Comparison of ENCODE assay signal across 25 cellular contexts in genomic region chr22:43365715-43366440, GRCh38. TPM values are rescaled to one million over a fixed set of nuclear protein-coding genes. Genes with fewer than 3 reads are reported as not detected.
A peak's percentile ranks its signal among the peaks of the same experiment; 100 is the strongest.
DNase-seq lines count a peak whose midpoint lies in the region; ATAC-seq, FAIRE-seq and TF ChIP-seq lines count a peak whose summit lies in the region.
"Had no signal": no experiment of that assay in that cellular context is flagged by ENCODE, and none has a peak within 500 bp of the region (broad histone marks: within the 10 kb centered on the region; RNA-seq: fewer than 3 reads in every experiment).

No MANE protein-coding gene starts in this region.

- H3K9me3 Mint-ChIP-seq in natural killer cell treated with Interleukin-12 subunit alpha and Interleukin-12 subunit beta and Interleukin-15 and Interleukin-18, amount 100 ng/mL, for 72 hours, result no peaks in the 10 kb centered on the region
- H3K9me3 Mint-ChIP-seq in natural killer cell, result no peaks in the 10 kb centered on the region
- H3K9me3 Mint-ChIP-seq: CD4-positive, CD25-positive, alpha-beta regulatory T cell; CD8-positive, alpha-beta memory T cell had no signal

- no peak for TF ChIP-seq EP300 in ovary (IDR thresholded peaks at IDR 0.05)

- intact Hi-C loops in natural killer cell (cut with micrococcal nuclease), result no loop called here
- intact Hi-C loops in ovary (cut with DNase I), result no loop called here

- no peak for TF ChIP-seq POLR2A in ovary (IDR thresholded peaks at IDR 0.05)

- H3K4me1 ChIP-seq in ovary (ENCODE audit: insufficient read depth), result peaks cover 20% of the 10 kb centered on the region
- H3K4me1 ChIP-seq: BE2C, HAP-1 had no signal

- FAIRE-seq in urothelium cell line (lab: Jason Lieb, UNC), result peak; percentile 23
- FAIRE-seq: A204.1, D721Med, G401.6, GM12891, GM19239 had no signal

- H3K36me3 Mint-ChIP-seq in natural killer cell treated with Interleukin-12 subunit alpha and Interleukin-12 subunit beta and Interleukin-15 and Interleukin-18, amount 100 ng/mL, for 72 hours, result no peaks in the 10 kb centered on the region
- H3K36me3 Mint-ChIP-seq in natural killer cell, result no peaks in the 10 kb centered on the region
- H3K36me3 Mint-ChIP-seq: CD4-positive, CD25-positive, alpha-beta regulatory T cell; CD8-positive, alpha-beta memory T cell had no signal

- no peaks in the 10 kb centered on the region for H3K4me1 Mint-ChIP-seq in natural killer cell treated with Interleukin-12 subunit alpha and Interleukin-12 subunit beta and Interleukin-15 and Interleukin-18, amount 100 ng/mL, for 72 hours (ENCODE audit: low read depth in 2 of 2)
- H3K4me1 Mint-ChIP-seq in natural killer cell, result no peaks in the 10 kb centered on the region
- H3K4me1 Mint-ChIP-seq: CD4-positive, CD25-positive, alpha-beta regulatory T cell; CD8-positive, alpha-beta memory T cell had no signal

- no peak overlapping the region for H3K4me3 Mint-ChIP-seq in natural killer cell treated with Interleukin-12 subunit alpha and Interleukin-12 subunit beta and Interleukin-15 and Interleukin-18, amount 100 ng/mL, for 72 hours
- H3K4me3 Mint-ChIP-seq in natural killer cell, result no peak overlapping the region
- H3K4me3 Mint-ChIP-seq: CD4-positive, CD25-positive, alpha-beta regulatory T cell; CD8-positive, alpha-beta memory T cell had no signal

- H3K27ac Mint-ChIP-seq in natural killer cell treated with Interleukin-12 subunit alpha and Interleukin-12 subunit beta and Interleukin-15 and Interleukin-18, amount 100 ng/mL, for 72 hours, result no peak overlapping the region
- H3K27ac Mint-ChIP-seq in natural killer cell, result no peak overlapping the region
- H3K27ac Mint-ChIP-seq: CD4-positive, CD25-positive, alpha-beta regulatory T cell; CD8-positive, alpha-beta memory T cell had no signal

- H3K27me3 ChIP-seq in ovary, result no peaks in the 10 kb centered on the region
- H3K27me3 ChIP-seq: BE2C had no signal

- H3K27me3 Mint-ChIP-seq in natural killer cell treated with Interleukin-12 subunit alpha and Interleukin-12 subunit beta and Interleukin-15 and Interleukin-18, amount 100 ng/mL, for 72 hours, result peaks cover 31 to 40% of the 10 kb centered on the region in 2 donors
- peaks cover 34 to 41% of the 10 kb centered on the region in 2 donors for H3K27me3 Mint-ChIP-seq in natural killer cell (ENCODE audit: low read depth in 2 of 2)

- ATAC-seq in natural killer cell treated with Interleukin-12 subunit alpha and Interleukin-12 subunit beta and Interleukin-15 and Interleukin-18, amount 100 ng/mL, for 72 hours, result no peak
- no peak for ATAC-seq in natural killer cell

- peak overlapping the region in 1 of 2 donors; percentile 36 for H3K27ac ChIP-seq in ovary
- H3K27ac ChIP-seq: GM23248, HL-60 had no signal

- no peaks in the 10 kb centered on the region for H3K9me3 ChIP-seq in ovary
- H3K9me3 ChIP-seq: BE2C, HAP-1 had no signal

- no peak overlapping the region for H3K4me3 ChIP-seq in ovary
- H3K4me3 ChIP-seq: GM23248, HAP-1 had no signal

- peak; percentile 22 for DNase-seq in natural killer cell treated with Interleukin-12 subunit alpha and Interleukin-12 subunit beta and Interleukin-15 and Interleukin-18, amount 100 ng/mL, for 72 hours (ENCODE audit: low spot score)
- DNase-seq in natural killer cell (no peak), OCI-M1 (lab: John Stamatoyannopoulos, UW) (peak; percentile 8), ovary (peak in 3 of 5 donors; percentile 66 to 79 (median 68)), urothelium cell line (ENCODE audit: low spot score) (no peak), D341Med (ENCODE audit: low spot score) (no peak), GM20000 (ENCODE audit: low spot score) (no peak), iPS-NIHi11 (ENCODE audit: low spot score) (no peak)
- DNase-seq: ACHN; BE2C; C1 segment of cervical spinal cord; CD4-positive, CD25-positive, alpha-beta regulatory T cell; CD8-positive, alpha-beta memory T cell; COR-L47; GM23248; IMR-90 had no signal

- 25 to 53% (median 35%) methylated on average over 6 of the region's 6 CpGs for WGBS in ovary, 3 donors

- H3K36me3 ChIP-seq in ovary, result no peaks in the 10 kb centered on the region
- H3K36me3 ChIP-seq: BE2C, HAP-1 had no signal

- TF ChIP-seq CTCF in natural killer cell (IDR thresholded peaks at IDR 0.05) (no peak), ovary (IDR thresholded peaks at IDR 0.05) (peak in 1 of 3 donors; percentile 11), GM20000 (IDR thresholded peaks at IDR 0.05; ENCODE audit: extremely low read depth, missing control alignments) (no peak)

RNA-seq across cellular contexts. Expression of gene SCUBE1, which starts 22.7 kb away (rescaled TPM):
- total RNA-seq in natural killer cell treated with Interleukin-12 subunit alpha and Interleukin-12 subunit beta and Interleukin-15 and Interleukin-18, amount 100 ng/mL, for 72 hours, result under 1 TPM in 1 of 2 donors, not detected in 1; 0.14 TPM
- total RNA-seq in natural killer cell (1 to 10 TPM in 1 of 3 donors, under 1 TPM in 2; 0.05 to 1.2 (median 0.11) TPM), ovary (100 to 1,000 TPM in 4 of 7 donors, 10 to 100 TPM in 1, 1 to 10 TPM in 2; 5.5 to 202 (median 101) TPM)
- polyA plus RNA-seq in ovary, result 10 to 100 TPM; 11.1 to 20.1 TPM
- total RNA-seq: GM23248, IMR-90 had no signal
- polyA plus RNA-seq: CD4-positive, CD25-positive, alpha-beta regulatory T cell; CD8-positive, alpha-beta memory T cell; GM23248; IMR-90 had no signal

RNA-seq across cellular contexts. Expression of gene MPPED1, which starts 45.9 kb away (rescaled TPM):
- total RNA-seq in natural killer cell treated with Interleukin-12 subunit alpha and Interleukin-12 subunit beta and Interleukin-15 and Interleukin-18, amount 100 ng/mL, for 72 hours, result not detected
- total RNA-seq in natural killer cell, result not detected
- 1 to 10 TPM in 5 of 7 donors, under 1 TPM in 2; 0.46 to 4.1 (median 2.9) TPM for total RNA-seq in ovary
- 1 to 10 TPM in 1 of 2 donors, under 1 TPM in 1; 0.45 to 1.3 TPM for polyA plus RNA-seq in ovary
- total RNA-seq: CD4-positive, CD25-positive, alpha-beta regulatory T cell; CD8-positive, alpha-beta memory T cell; GM23248; H4; HT1080; IMR-90 had no signal
- polyA plus RNA-seq: CD4-positive, CD25-positive, alpha-beta regulatory T cell; CD8-positive, alpha-beta memory T cell; GM23248; IMR-90 had no signal

Comparison
In these comparisons a context has a peak if more than half of its experiments do, and no peak if none do; other contexts are left out.
1. DNase-seq: peak in natural killer cell treated with Interleukin-12 subunit alpha and Interleukin-12 subunit beta and Interleukin-15 and Interleukin-18, amount 100 ng/mL, for 72 hours (single experiment), OCI-M1 (single experiment) and ovary (3 of 5); none in natural killer cell (single experiment), urothelium cell line (single experiment), D341Med (single experiment), GM20000 (single experiment) and iPS-NIHi11 (single experiment).